ENCODE assay signal across 19 cellular contexts in genomic region chr1:154848983-154849382, GRCh38. TPM values are rescaled to one million over a fixed set of nuclear protein-coding genes. Genes with fewer than 3 reads are reported as not detected.
DNase-seq lines count a peak whose midpoint lies in the region; ATAC-seq and TF ChIP-seq lines count a peak whose summit lies in the region.
"Had no signal": no experiment of that assay in that cellular context is flagged by ENCODE, and none has a peak within 500 bp of the region (broad histone marks: within the 10 kb centered on the region; RNA-seq: fewer than 3 reads in every experiment).

No MANE protein-coding gene starts in this region.

- DNase-seq in DMS79 treated with DMSO at 0.1 percent for 48 hours (lab: John Stamatoyannopoulos, UW): peak; percentile 50
- peak; percentile 29 for DNase-seq in NCI-H1694 (lab: John Stamatoyannopoulos, UW)
- no peak for DNase-seq in neural progenitor cell (ENCODE audit: low spot score)
- DNase-seq in BE2C: no peak
- DNase-seq in SIG-M5 (lab: John Stamatoyannopoulos, UW): no peak
- DNase-seq in DMS53 treated with DMSO at 0.1 percent for 48 hours (lab: John Stamatoyannopoulos, UW; ENCODE audit: unreplicated experiment): no peak
- DNase-seq: activated CD8-positive, alpha-beta memory T cell treated with anti-CD3 and anti-CD28 coated beads, Interleukin-2, amount 50 U/mL, for 4 hours; activated naive CD4-positive, alpha-beta T cell treated with anti-CD3 and anti-CD28 coated beads, Interleukin-2, amount 50 U/mL, for 16 hours; CD4-positive, CD25-positive, alpha-beta regulatory T cell; EL; esophagus squamous epithelium; SK-N-SH; T-helper 17 cell; thyroid gland had no signal

- no peaks in the 10 kb centered on the region for H3F3A ChIP-seq in neural progenitor cell (ENCODE audit: low read depth)

- peaks cover 77% of the 10 kb centered on the region for H3K4me1 Mint-ChIP-seq in brain
- H3K4me1 Mint-ChIP-seq in neural progenitor cell: peaks cover 42% of the 10 kb centered on the region

- no peak for TF ChIP-seq CTCF in brain (conservative IDR thresholded peaks at IDR 0.05)
- no peak for TF ChIP-seq CTCF in neural progenitor cell (IDR thresholded peaks at IDR 0.05)
- TF ChIP-seq CTCF in BE2C (IDR thresholded peaks at IDR 0.05; ENCODE audit: low read depth, low read length): no peak

- H3K4me3 Mint-ChIP-seq in brain (peak overlapping the region in 3 of 5 experiments; percentile 14 to 80 (median 64)), neural progenitor cell (no peak overlapping the region)
- H3K4me3 Mint-ChIP-seq: activated CD4-positive, alpha-beta memory T cell treated with anti-CD3 and anti-CD28 coated beads for 36 hours; activated T-helper 1 cell treated with anti-CD3 and anti-CD28 coated beads, Interleukin-12 subunit alpha, Interleukin-12 subunit beta, Interleukin-2, Interleukin-4 antibody, amounts not matched to agents 30 ng/mL and 10 ng/mL and 1 ng/mL, durations not matched to agents 14 hours and 24 hours and 36 hours; CD4-positive, CD25-positive, alpha-beta regulatory T cell; endodermal cell; T-helper 17 cell had no signal

- H3K79me2 ChIP-seq in neural progenitor cell (ENCODE audit: low read depth): no peaks in the 10 kb centered on the region

- H3K4me1 ChIP-seq in neural progenitor cell (peaks cover 13% of the 10 kb centered on the region), BE2C (peaks cover 19% of the 10 kb centered on the region)

- H3K9me3 ChIP-seq in neural progenitor cell (ENCODE audit: low read depth) (no peaks in the 10 kb centered on the region), BE2C (no peaks in the 10 kb centered on the region)
- H3K9me3 ChIP-seq: esophagus squamous epithelium, SK-N-SH, thyroid gland had no signal

- H3K4me3 ChIP-seq in neural progenitor cell (no peak overlapping the region), BE2C (ENCODE audit: low read depth, low read length) (no peak overlapping the region)
- H3K4me3 ChIP-seq: esophagus squamous epithelium, thyroid gland had no signal

- H3K9me3 Mint-ChIP-seq in brain (peaks cover 0 to 5% (median 0%) of the 10 kb centered on the region in 5 experiments), neural progenitor cell (no peaks in the 10 kb centered on the region)
- H3K9me3 Mint-ChIP-seq: activated CD4-positive, alpha-beta memory T cell treated with anti-CD3 and anti-CD28 coated beads for 36 hours; activated T-helper 1 cell treated with anti-CD3 and anti-CD28 coated beads, Interleukin-12 subunit alpha, Interleukin-12 subunit beta, Interleukin-2, Interleukin-4 antibody, amounts not matched to agents 30 ng/mL and 10 ng/mL and 1 ng/mL, durations not matched to agents 14 hours and 24 hours and 36 hours; CD4-positive, CD25-positive, alpha-beta regulatory T cell; endodermal cell had no signal

- H3K27me3 ChIP-seq in neural progenitor cell: no peaks in the 10 kb centered on the region
- no peaks in the 10 kb centered on the region for H3K27me3 ChIP-seq in BE2C
- H3K27me3 ChIP-seq: thyroid gland had no signal

- H2AFZ ChIP-seq in neural progenitor cell (replicated peaks): no peak overlapping the region

- H3K27ac Mint-ChIP-seq in brain: peak overlapping the region in 4 of 5 experiments; percentile 86 to 98 (median 96)
- peak overlapping the region; percentile 48 for H3K27ac Mint-ChIP-seq in neural progenitor cell
- H3K27ac Mint-ChIP-seq: activated CD4-positive, alpha-beta memory T cell treated with anti-CD3 and anti-CD28 coated beads for 36 hours; activated T-helper 1 cell treated with anti-CD3 and anti-CD28 coated beads, Interleukin-12 subunit alpha, Interleukin-12 subunit beta, Interleukin-2, Interleukin-4 antibody, amounts not matched to agents 30 ng/mL and 10 ng/mL and 1 ng/mL, durations not matched to agents 14 hours and 24 hours and 36 hours; CD4-positive, CD25-positive, alpha-beta regulatory T cell; endodermal cell; T-helper 17 cell had no signal

- H3K4me2 ChIP-seq in neural progenitor cell: no peak overlapping the region
- H3K4me2 ChIP-seq: SK-N-SH had no signal

- no peak for ATAC-seq in HG03342 (IDR thresholded peaks at IDR 0.05; ENCODE audit: unreplicated experiment)
- ATAC-seq: T-helper 17 cell had no signal

- no peaks in the 10 kb centered on the region for H3K36me3 Mint-ChIP-seq in brain
- H3K36me3 Mint-ChIP-seq in neural progenitor cell: no peaks in the 10 kb centered on the region
- H3K36me3 Mint-ChIP-seq: activated CD4-positive, alpha-beta memory T cell treated with anti-CD3 and anti-CD28 coated beads for 36 hours; CD4-positive, CD25-positive, alpha-beta regulatory T cell had no signal

- H4K20me1 ChIP-seq in neural progenitor cell (ENCODE audit: low read depth): no peaks in the 10 kb centered on the region

- H3K36me3 ChIP-seq in neural progenitor cell: no peaks in the 10 kb centered on the region
- H3K36me3 ChIP-seq in BE2C: no peaks in the 10 kb centered on the region
- H3K36me3 ChIP-seq: esophagus squamous epithelium, thyroid gland had no signal

- no peak overlapping the region for H3K27ac ChIP-seq in neural progenitor cell
- H3K27ac ChIP-seq: esophagus squamous epithelium, thyroid gland had no signal

- H3K9ac ChIP-seq in neural progenitor cell: no peak overlapping the region
- H3K9ac ChIP-seq: SK-N-SH had no signal

- H3K27me3 Mint-ChIP-seq in brain (peaks cover 4% of the 10 kb centered on the region), neural progenitor cell (ENCODE audit: insufficient read depth, low read depth) (peaks cover 3% of the 10 kb centered on the region)

RNA-seq across cellular contexts. Expression of gene KCNN3, which starts 21.1 kb away (rescaled TPM):
- polyA plus RNA-seq in brain (ENCODE audit: insufficient read depth, low read depth, low replicate concordance): 5.1 TPM
- 4.3 and 4.7 TPM in 2 replicates for total RNA-seq in neural progenitor cell (ENCODE audit: low replicate concordance)
- 0.31 TPM for polyA plus RNA-seq in BE2C (2012; ENCODE audit: insufficient read depth, insufficient read length, low read depth)
- polyA plus RNA-seq: CD4-positive, CD25-positive, alpha-beta regulatory T cell had no signal

Comparison
In these comparisons a context has a peak if more than half of its experiments do, and no peak if none do; other contexts are left out.
1. DNase-seq: peak in DMS79 treated with DMSO at 0.1 percent for 48 hours (single experiment) and NCI-H1694 (single experiment); none in neural progenitor cell (single experiment), BE2C (single experiment), SIG-M5 (single experiment) and DMS53 treated with DMSO at 0.1 percent for 48 hours (single experiment).